1 cellular context compared by ENCODE assay signal in genomic region chr4:40055873-40056721, GRCh38.
TF ChIP-seq lines count a peak whose summit lies in the region.

No MANE protein-coding gene starts in this region.

TF ChIP-seq in HepG2, 621 proteins besides CTCF, POLR2A, EP300 and RAD21 (continued from another document and continues in another):
- no peak for TF ChIP-seq ATAD3A (CRISPR knock-in tag; IDR thresholded peaks at IDR 0.05)
- TF ChIP-seq TOE1 (CRISPR knock-in tag; IDR thresholded peaks at IDR 0.05), result no peak
- 0 out of 2 replicates have a peak, but pooled peaks have one; percentile 41 for TF ChIP-seq MEIS1 (CRISPR knock-in tag; IDR thresholded peaks at IDR 0.05; ENCODE audit: borderline replicate concordance)
- no peak for TF ChIP-seq ZNF609 (CRISPR knock-in tag; IDR thresholded peaks at IDR 0.05; ENCODE audit: borderline replicate concordance)
- no peak for TF ChIP-seq U2AF2 (IDR thresholded peaks at IDR 0.05; ENCODE audit: low read depth, low read length)
- no peak for TF ChIP-seq ZNF550 (CRISPR knock-in tag; IDR thresholded peaks at IDR 0.05; ENCODE audit: borderline replicate concordance)
- peak; percentile 34 for TF ChIP-seq RBM39 (IDR thresholded peaks at IDR 0.05; ENCODE audit: low read depth, low read length, poor library complexity, severe bottlenecking)
- peak; percentile 41 for TF ChIP-seq PHF5A (CRISPR knock-in tag; IDR thresholded peaks at IDR 0.05; ENCODE audit: low read depth, unreplicated experiment)
- TF ChIP-seq FOXJ3 (CRISPR knock-in tag; IDR thresholded peaks at IDR 0.05; ENCODE audit: borderline replicate concordance), result no peak
- TF ChIP-seq ZNF562 (CRISPR knock-in tag; IDR thresholded peaks at IDR 0.05; ENCODE audit: borderline replicate concordance), result no peak
- no peak for TF ChIP-seq RBAK (CRISPR knock-in tag; IDR thresholded peaks at IDR 0.05)
- TF ChIP-seq PBX2 (CRISPR knock-in tag; IDR thresholded peaks at IDR 0.05), result no peak
- TF ChIP-seq ARID5B (CRISPR knock-in tag; IDR thresholded peaks at IDR 0.05), result peak; percentile 44; the same call in 1 of the 2 replicates
- no peak for TF ChIP-seq ZNF639 (CRISPR knock-in tag; conservative IDR thresholded peaks at IDR 0.05)
- 0 out of 2 replicates have a peak, but pooled peaks have one; percentile 5 for TF ChIP-seq NFYB (CRISPR knock-in tag; IDR thresholded peaks at IDR 0.05)
- no peak; the same call in 1 of the 2 replicates for TF ChIP-seq ZNF234 (CRISPR knock-in tag; conservative IDR thresholded peaks at IDR 0.05)
- no peak for TF ChIP-seq ZNF724P (CRISPR knock-in tag; IDR thresholded peaks at IDR 0.05; ENCODE audit: borderline replicate concordance)
- peak; percentile 41 for TF ChIP-seq SAP130 (CRISPR knock-in tag; IDR thresholded peaks at IDR 0.05; ENCODE audit: low read depth)
- TF ChIP-seq ZNF644 (CRISPR knock-in tag; IDR thresholded peaks at IDR 0.05; ENCODE audit: low read depth), result no peak
- TF ChIP-seq ARID4A (CRISPR knock-in tag; IDR thresholded peaks at IDR 0.05; ENCODE audit: borderline replicate concordance), result no peak
- TF ChIP-seq TAF1 (CRISPR knock-in tag; IDR thresholded peaks at IDR 0.05), result peak; percentile 46; the same call in 1 of the 2 replicates
- TF ChIP-seq ZNF574 (CRISPR knock-in tag; IDR thresholded peaks at IDR 0.05), result peak; percentile 63; the same call in 1 of the 2 replicates
- TF ChIP-seq ZBTB25 (CRISPR knock-in tag; IDR thresholded peaks at IDR 0.05), result no peak
- TF ChIP-seq ZMYM4 (CRISPR knock-in tag; IDR thresholded peaks at IDR 0.05), result no peak
- no peak for TF ChIP-seq RFXANK (CRISPR knock-in tag; IDR thresholded peaks at IDR 0.05)
- no peak for TF ChIP-seq GPBP1L1 (CRISPR knock-in tag; IDR thresholded peaks at IDR 0.05)
- TF ChIP-seq ZBTB37 (CRISPR knock-in tag; IDR thresholded peaks at IDR 0.05), result no peak
- peak; percentile 68; the same call in 1 of the 2 replicates for TF ChIP-seq PHF21A (CRISPR knock-in tag; IDR thresholded peaks at IDR 0.05)
- no peak for TF ChIP-seq ZNF326 (CRISPR knock-in tag; IDR thresholded peaks at IDR 0.05; ENCODE audit: borderline replicate concordance)
- no peak for TF ChIP-seq ZNF264 (CRISPR knock-in tag; IDR thresholded peaks at IDR 0.05)
